In genomic region chr7:1545417-1546246, GRCh38 we compare ENCODE assay signal across 2 cellular contexts.
TF ChIP-seq lines count a peak whose summit lies in the region.

No MANE protein-coding gene starts in this region.

TF ChIP-seq in HEK293, 187 proteins besides CTCF, POLR2A, EP300 and RAD21:
- TF ChIP-seq ZNF692 (tag by site-specific recombination; IDR thresholded peaks at IDR 0.05) (0 out of 2 replicates have a peak, but pooled peaks have one; percentile 42), ZNF140 (tag by site-specific recombination; IDR thresholded peaks at IDR 0.05) (no peak)
TF ChIP-seq in HEK293: peak in this region for 1.

TF ChIP-seq in WTC11, 78 proteins besides CTCF, POLR2A, EP300 and RAD21:
- TF ChIP-seq NR2C2 (CRISPR knock-in tag; IDR thresholded peaks at IDR 0.05): no peak
- no peak for TF ChIP-seq CREM (CRISPR knock-in tag; IDR thresholded peaks at IDR 0.05)
- TF ChIP-seq ZNF317 (CRISPR knock-in tag; IDR thresholded peaks at IDR 0.05; ENCODE audit: borderline replicate concordance, low read depth): no peak
- no peak for TF ChIP-seq STAT6 (CRISPR knock-in tag; conservative IDR thresholded peaks at IDR 0.05; ENCODE audit: low read depth)
- no peak for TF ChIP-seq E2F1 (CRISPR knock-in tag; IDR thresholded peaks at IDR 0.05)
- TF ChIP-seq IRF1 (CRISPR knock-in tag; IDR thresholded peaks at IDR 0.05): no peak
- no peak for TF ChIP-seq FOXJ3 (CRISPR knock-in tag; IDR thresholded peaks at IDR 0.05; ENCODE audit: borderline replicate concordance)
- no peak for TF ChIP-seq MYBL2 (CRISPR knock-in tag; IDR thresholded peaks at IDR 0.05)
